9 cellular contexts compared by ENCODE assay signal in the genomic region with DNA sequence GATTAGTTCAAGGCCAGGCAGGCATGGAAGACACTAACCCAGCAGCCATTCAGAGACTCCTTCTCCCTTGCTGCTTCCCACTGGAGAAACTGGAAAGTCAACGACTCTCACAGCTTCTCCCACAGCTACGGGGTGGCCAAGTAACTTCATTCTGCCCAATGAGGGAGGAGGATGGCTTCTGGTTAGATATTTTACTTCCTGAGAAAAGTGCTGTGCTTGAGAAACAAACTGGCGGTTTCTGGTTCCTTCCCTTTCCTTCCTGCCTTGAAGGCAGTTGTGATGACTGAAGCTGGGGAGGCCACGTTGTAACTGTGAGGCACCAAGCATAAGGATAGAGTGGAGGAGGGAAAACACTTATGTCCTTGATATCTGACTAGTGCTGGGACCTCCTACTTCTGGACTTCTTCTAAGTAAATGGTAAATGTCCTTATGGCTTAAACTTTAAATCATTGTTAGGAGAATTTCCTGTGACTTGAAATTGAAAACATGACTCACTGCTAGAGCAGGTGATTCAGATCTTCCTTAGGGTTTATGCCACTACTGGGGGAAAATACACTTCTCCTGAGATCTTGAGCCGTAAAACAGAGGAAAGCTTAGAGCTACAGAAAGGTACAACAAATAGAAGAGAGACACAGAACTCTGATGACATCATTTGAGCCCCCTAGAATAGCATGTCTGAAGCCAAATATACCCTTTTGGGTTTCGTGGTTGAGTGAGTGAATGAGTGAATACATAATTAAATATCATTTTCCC. TPM values are rescaled to one million over a fixed set of nuclear protein-coding genes. Genes with fewer than 3 reads are reported as not detected.
A peak's percentile ranks its signal among the peaks of the same experiment; 100 is the strongest.
DNase-seq lines count a peak whose midpoint lies in the region; ATAC-seq and TF ChIP-seq lines count a peak whose summit lies in the region.
"Had no signal": no experiment of that assay in that cellular context is flagged by ENCODE, and none has a peak within 500 bp of the region (broad histone marks: within the 10 kb centered on the region; RNA-seq: fewer than 3 reads in every experiment).

No MANE protein-coding gene starts in this region.

- H3K27me3 ChIP-seq in Loucy (ENCODE audit: insufficient read depth, low read length, poor library complexity, severe bottlenecking) (peaks cover 18% of the 10 kb centered on the region), foreskin keratinocyte (no peaks in the 10 kb centered on the region)

- no peak overlapping the region for H3K4me3 Mint-ChIP-seq in osteocyte (ENCODE audit: unreplicated experiment)

- peak; percentile 47 for ATAC-seq in foreskin keratinocyte

- H3K4me3 ChIP-seq in Loucy (ENCODE audit: low read length, poor library complexity, severe bottlenecking) = peak overlapping the region; percentile 52

- peaks cover 5% of the 10 kb centered on the region; the same call in 1 of the 2 replicates for H3K9me3 ChIP-seq in Loucy (ENCODE audit: insufficient read depth, low read depth, low read length)

- peak overlapping the region; percentile 60 for H2AFZ ChIP-seq in Loucy (ENCODE audit: low read length)

- peak overlapping the region; percentile 21 for H3K27ac ChIP-seq in foreskin keratinocyte
- H3K27ac ChIP-seq: C4-2B had no signal

- peak overlapping the region; percentile 71 for H3K4me2 ChIP-seq in Loucy (ENCODE audit: low read depth, low read length, poor library complexity, severe bottlenecking)

- TF ChIP-seq CTCF in Loucy (conservative IDR thresholded peaks at IDR 0.05; ENCODE audit: low read length) = no peak
- TF ChIP-seq CTCF in foreskin keratinocyte (conservative IDR thresholded peaks at IDR 0.05) = no peak
- TF ChIP-seq CTCF in osteocyte (IDR thresholded peaks at IDR 0.05) = no peak

- DNase-seq in activated naive CD4-positive, alpha-beta T cell treated with Interleukin-2 at 50 U/mL for 16 hours = peak; percentile 48
- no peak for DNase-seq in activated naive CD4-positive, alpha-beta T cell (lab: John Stamatoyannopoulos, UW)
- DNase-seq in activated CD8-positive, alpha-beta memory T cell treated with anti-CD3 and anti-CD28 coated beads, Interleukin-2, amount 50 U/mL, for 4 hours = peak; percentile 33
- DNase-seq in foreskin keratinocyte (peak in 1 of 2 donors; percentile 61), NCI-H446 treated with DMSO at 0.1 percent for 48 hours (lab: John Stamatoyannopoulos, UW) (no peak), osteocyte (ENCODE audit: extremely low spot score, unreplicated experiment) (no peak)
- DNase-seq in stimulated activated CD8-positive, alpha-beta memory T cell treated with anti-CD3 and anti-CD28 coated beads, Interleukin-15, amount 100 ng/mL, for 4 hours (ENCODE audit: low read depth in 2 of 2) = peak; percentile 21 to 22

- H3K27me3 Mint-ChIP-seq in osteocyte (ENCODE audit: unreplicated experiment) = no peaks in the 10 kb centered on the region

- H3K9me2 ChIP-seq in Loucy (replicated peaks; ENCODE audit: low read depth, low read length) = no peaks in the 10 kb centered on the region

- H3K27ac Mint-ChIP-seq in osteocyte (ENCODE audit: unreplicated experiment) = no peak overlapping the region

- no peaks in the 10 kb centered on the region for H4K20me1 ChIP-seq in Loucy (ENCODE audit: insufficient read depth, low read length, poor library complexity, severe bottlenecking)

- peaks cover 39% of the 10 kb centered on the region for H3K4me1 ChIP-seq in Loucy (ENCODE audit: insufficient read depth, low read length, poor library complexity, severe bottlenecking)
- H3K4me1 ChIP-seq in foreskin keratinocyte = peaks cover 7% of the 10 kb centered on the region

- peak overlapping the region; percentile 48 for H3K9ac ChIP-seq in Loucy (ENCODE audit: low read depth, low read length, poor library complexity, severe bottlenecking)

- peaks cover 25% of the 10 kb centered on the region for H3K4me1 Mint-ChIP-seq in osteocyte (ENCODE audit: unreplicated experiment)

- H3K36me3 ChIP-seq in Loucy (ENCODE audit: insufficient read depth, low read length) = no peaks in the 10 kb centered on the region

- no peaks in the 10 kb centered on the region for H3K79me2 ChIP-seq in Loucy (ENCODE audit: insufficient read depth, low read length)

- no peaks in the 10 kb centered on the region for H3F3A ChIP-seq in Loucy (ENCODE audit: low read depth)

- peaks cover 2% of the 10 kb centered on the region for H3K36me3 Mint-ChIP-seq in osteocyte (ENCODE audit: unreplicated experiment)

- H3K9me3 Mint-ChIP-seq in osteocyte (ENCODE audit: unreplicated experiment) = peaks cover 6% of the 10 kb centered on the region

RNA-seq across cellular contexts. Expression of gene GNPDA1, which starts 3.1 kb away (rescaled TPM):
- 37.2 and 38.1 TPM in 2 replicates for total RNA-seq in foreskin keratinocyte
- 25.3 and 31.3 TPM in 2 replicates for polyA plus RNA-seq in foreskin keratinocyte
- 51.4 and 52.0 TPM in 2 replicates for total RNA-seq in osteocyte

RNA-seq across cellular contexts. Expression of gene RNF14, which starts 47.1 kb away (rescaled TPM):
- total RNA-seq in foreskin keratinocyte (55.1 and 57.0 TPM in 2 replicates), osteocyte (66.8 and 73.8 TPM in 2 replicates)
- polyA plus RNA-seq in foreskin keratinocyte = 19.8 and 23.4 TPM in 2 replicates

RNA-seq across cellular contexts. Expression of gene PCDH12, which starts 58.0 kb away (rescaled TPM):
- total RNA-seq in foreskin keratinocyte (0.03 and 0.07 TPM in 2 replicates), osteocyte (not detected in 2 replicates)
- 0.01 and 0.02 TPM in 2 replicates for polyA plus RNA-seq in foreskin keratinocyte

Comparison
In these comparisons a context has a peak if more than half of its experiments do, and no peak if none do; other contexts are left out.
1. DNase-seq: peak in activated naive CD4-positive, alpha-beta T cell treated with Interleukin-2 at 50 U/mL for 16 hours (single experiment), activated CD8-positive, alpha-beta memory T cell treated with anti-CD3 and anti-CD28 coated beads, Interleukin-2, amount 50 U/mL, for 4 hours (single experiment) and stimulated activated CD8-positive, alpha-beta memory T cell treated with anti-CD3 and anti-CD28 coated beads, Interleukin-15, amount 100 ng/mL, for 4 hours (2 of 2); none in activated naive CD4-positive, alpha-beta T cell (0 of 4), NCI-H446 treated with DMSO at 0.1 percent for 48 hours (single experiment) and osteocyte (single experiment).